ENCODE assay signal across 8 cellular contexts in genomic region chr11:66891849-66892660, GRCh38. TPM values are rescaled to one million over a fixed set of nuclear protein-coding genes. Genes with fewer than 3 reads are reported as not detected.
DNase-seq lines count a peak whose midpoint lies in the region; ATAC-seq and TF ChIP-seq lines count a peak whose summit lies in the region.

No MANE protein-coding gene starts in this region.

- no peak overlapping the region for H3K27ac ChIP-seq in esophagus muscularis mucosa (replicated peaks in 1 of 4)

- H3K4me3 Mint-ChIP-seq in osteocyte (ENCODE audit: unreplicated experiment), result no peak overlapping the region

- no peak overlapping the region for H3K4me3 ChIP-seq in esophagus muscularis mucosa

- H3K36me3 Mint-ChIP-seq in osteocyte (ENCODE audit: unreplicated experiment), result no peaks in the 10 kb centered on the region

- H3K9me3 Mint-ChIP-seq in osteocyte (ENCODE audit: unreplicated experiment), result peaks cover 7% of the 10 kb centered on the region

- peaks cover 42% of the 10 kb centered on the region for H3K4me1 Mint-ChIP-seq in osteocyte (ENCODE audit: unreplicated experiment)

- no peaks in the 10 kb centered on the region for H3K27me3 ChIP-seq in esophagus muscularis mucosa

- TF ChIP-seq POLR2A in esophagus muscularis mucosa (IDR thresholded peaks at IDR 0.05; ENCODE audit: low read depth), result no peak

- TF ChIP-seq EP300 in esophagus muscularis mucosa (IDR thresholded peaks at IDR 0.05), result no peak

- in situ Hi-C loops in T47D (cut with HindIII; ENCODE audit: low pct_unique_long_range_greater_than_20kb, low sequenced_read_pairs), result no loop called here

- no peak for TF ChIP-seq CTCF in osteocyte (IDR thresholded peaks at IDR 0.05)
- TF ChIP-seq CTCF in esophagus muscularis mucosa (IDR thresholded peaks at IDR 0.05), result no peak

- intact Hi-C loops in esophagus muscularis mucosa (cut with DNase I), result no loop called here

- H3K9me3 ChIP-seq in esophagus muscularis mucosa, result no peaks in the 10 kb centered on the region

- H3K27me3 Mint-ChIP-seq in osteocyte (ENCODE audit: unreplicated experiment), result no peaks in the 10 kb centered on the region

- H3K27ac Mint-ChIP-seq in osteocyte (ENCODE audit: unreplicated experiment), result peak overlapping the region; percentile 73

- peaks cover 0 to 4% (median 0%) of the 10 kb centered on the region in 4 donors for H3K4me1 ChIP-seq in esophagus muscularis mucosa

- 83% methylated on average over 14 of the region's 14 CpGs for WGBS in esophagus muscularis mucosa

- ATAC-seq in GM18909 (IDR thresholded peaks at IDR 0.05; ENCODE audit: poor library complexity, unreplicated experiment) (peak; percentile 75), HG03159 (IDR thresholded peaks at IDR 0.05; ENCODE audit: unreplicated experiment) (peak; percentile 75), HG02763 (IDR thresholded peaks at IDR 0.05; ENCODE audit: unreplicated experiment) (no peak)

- DNase-seq in AG08396 (ENCODE audit: low spot score) (peak; percentile 93), SHP77 treated with DMSO at 0.1 percent for 48 hours (lab: John Stamatoyannopoulos, UW) (peak; percentile 21), T47D (ENCODE audit: low read depth in 1 of 2, low spot score in 1 of 2) (peak; percentile 62 to 84), osteocyte (ENCODE audit: extremely low spot score, unreplicated experiment) (no peak), esophagus muscularis mucosa (ENCODE audit: extremely low spot score) (no peak)

- H3K36me3 ChIP-seq in esophagus muscularis mucosa, result no peaks in the 10 kb centered on the region

RNA-seq across cellular contexts. Expression of gene LRFN4, which starts 35.2 kb away (rescaled TPM):
- total RNA-seq in osteocyte (41.7 and 45.0 TPM in 2 replicates), esophagus muscularis mucosa (10 to 100 TPM in 2 of 4 donors, 1 to 10 TPM in 2; 8.7 to 21.9 (median 13.1) TPM)

RNA-seq across cellular contexts. Expression of gene RCE1, which starts 48.8 kb away (rescaled TPM):
- total RNA-seq in osteocyte, result 20.3 and 21.3 TPM in 2 replicates
- 10 to 100 TPM in 3 of 4 donors, 1 to 10 TPM in 1; 8.7 to 18.2 (median 13.0) TPM for total RNA-seq in esophagus muscularis mucosa

Comparison
In these comparisons a context has a peak if more than half of its experiments do, and no peak if none do; other contexts are left out.
1. DNase-seq: peak in AG08396 (single experiment), SHP77 treated with DMSO at 0.1 percent for 48 hours (single experiment) and T47D (2 of 2); none in osteocyte (single experiment) and esophagus muscularis mucosa (single experiment).